Comparison of ENCODE assay signal across 8 cellular contexts in the genomic region with DNA sequence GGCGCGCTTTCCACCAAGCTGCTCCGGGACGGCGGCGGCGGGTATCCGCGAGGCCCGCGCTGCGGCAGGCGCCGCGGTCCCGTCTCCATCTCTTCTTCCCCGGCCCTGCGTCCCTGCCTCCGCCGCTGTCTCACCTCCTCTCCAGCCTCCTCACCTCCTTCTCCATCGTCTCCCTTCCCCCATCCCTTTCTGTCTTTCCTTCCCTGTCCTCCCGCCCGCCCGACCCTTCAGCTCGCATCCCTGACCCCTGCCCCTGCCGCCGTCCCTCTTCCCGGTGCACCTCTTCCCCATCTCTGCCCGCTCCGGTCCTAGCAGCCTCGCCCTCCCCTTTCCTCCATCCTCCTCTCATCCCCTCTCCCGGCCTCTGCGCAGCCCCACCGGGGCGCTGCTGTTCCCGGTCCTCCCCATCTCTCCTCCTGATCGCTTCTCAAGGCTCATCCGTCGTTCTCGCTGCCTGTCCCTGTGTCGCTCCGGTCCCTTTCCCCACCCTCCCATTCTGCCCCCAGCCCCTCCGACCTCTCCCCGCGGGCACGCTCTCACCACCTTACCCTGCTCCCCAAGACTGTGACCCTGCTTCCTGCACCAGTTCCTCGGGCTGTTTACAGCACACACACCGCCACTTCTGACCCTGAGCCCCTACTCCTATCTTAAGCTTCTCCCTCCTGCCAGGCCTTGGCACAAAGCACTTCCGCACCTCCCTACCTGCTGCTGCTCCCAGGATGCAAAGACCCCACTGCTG. TPM values are rescaled to one million over a fixed set of nuclear protein-coding genes. Genes with fewer than 3 reads are reported as not detected.
DNase-seq lines count a peak whose midpoint lies in the region; ATAC-seq and TF ChIP-seq lines count a peak whose summit lies in the region.

No MANE protein-coding gene starts in this region.

- H3K27me3 ChIP-seq in left lung, result peaks cover 0 to 9% of the 10 kb centered on the region in 2 donors
- H3K27me3 ChIP-seq in thoracic aorta (replicated peaks; ENCODE audit: insufficient read depth), result no peaks in the 10 kb centered on the region

- TF ChIP-seq POLR2A in GM18951 (IDR thresholded peaks at IDR 0.05; ENCODE audit: extremely low read depth, insufficient read depth, insufficient read length), result peak; percentile 35

- peak overlapping the region in 1 of 2 donors; percentile 96 for H3K27ac ChIP-seq in left lung
- H3K27ac ChIP-seq in thoracic aorta, result no peak overlapping the region

- DNase-seq in AG09309 (ENCODE audit: low read depth) (no peak), NCI-H345 treated with DMSO at 0.1 percent for 48 hours (lab: John Stamatoyannopoulos, UW; ENCODE audit: unreplicated experiment) (peak; percentile 11), astrocyte of the spinal cord (ENCODE audit: low read depth, low spot score) (no peak), left lung (peak in 1 of 2 donors; percentile 82), thoracic aorta (ENCODE audit: low spot score) (no peak), 8988T (no peak), kidney glomerular epithelial cell (lab: John Stamatoyannopoulos, UW) (no peak)

- H3K4me3 ChIP-seq in AG09309 (ENCODE audit: control insufficient read depth, low read depth, low read length), result peak overlapping the region; percentile 62
- H3K4me3 ChIP-seq in astrocyte of the spinal cord (ENCODE audit: low read depth, low read length), result peak overlapping the region; percentile 56
- peak overlapping the region; percentile 61 to 74 for H3K4me3 ChIP-seq in left lung
- peak overlapping the region; percentile 99 for H3K4me3 ChIP-seq in thoracic aorta

- ATAC-seq in left lung (no peak), thoracic aorta (ENCODE audit: insufficient number of reproducible peaks, low FRiP score, low read depth) (no peak)

- H3K36me3 ChIP-seq in left lung (peaks cover 0 to 13% of the 10 kb centered on the region in 2 donors), thoracic aorta (no peaks in the 10 kb centered on the region)

- H3K4me1 ChIP-seq in left lung, result peaks cover 5 to 37% of the 10 kb centered on the region in 2 donors
- peaks cover 7 to 23% of the 10 kb centered on the region in 2 donors for H3K4me1 ChIP-seq in thoracic aorta (ENCODE audit: control insufficient read depth in 1 of 2, low read depth in 2 of 2)

- intact Hi-C loops in left lung (cut with DNase I), result no loop called here

- TF ChIP-seq CTCF in AG09309 (IDR thresholded peaks at IDR 0.05; ENCODE audit: control insufficient read depth, insufficient read depth, low read depth, low read length, missing control alignments) (no peak), astrocyte of the spinal cord (IDR thresholded peaks at IDR 0.05; ENCODE audit: low read depth, low read length) (no peak), left lung (IDR thresholded peaks at IDR 0.05) (no peak), thoracic aorta (IDR thresholded peaks at IDR 0.05) (no peak)

- no peaks in the 10 kb centered on the region for H3K9me3 ChIP-seq in left lung
- H3K9me3 ChIP-seq in thoracic aorta, result no peaks in the 10 kb centered on the region

- in situ Hi-C loops in GM18951 (cut with MboI; ENCODE audit: low sequenced_read_pairs, unreplicated experiment) (no loop called here), astrocyte of the spinal cord (cut with HindIII; ENCODE audit: low sequenced_read_pairs) (no loop called here)

RNA-seq across cellular contexts. Expression of a gene that starts 0.8 kb away (rescaled TPM):
- total RNA-seq in left lung, result 10 to 100 TPM; 13.4 to 16.4 TPM
- total RNA-seq in thoracic aorta, result 10 to 100 TPM; 11.4 to 15.1 TPM

RNA-seq across cellular contexts. Expression of a gene that starts 52.7 kb away (rescaled TPM):
- 10 to 100 TPM; 35.6 to 82.5 TPM for total RNA-seq in left lung
- 10 to 100 TPM; 14.0 to 36.1 TPM for total RNA-seq in thoracic aorta
